ENCODE assay signal across 29 cellular contexts in genomic region chr1:31976401-31976800, GRCh38. TPM values are rescaled to one million over a fixed set of nuclear protein-coding genes. Genes with fewer than 3 reads are reported as not detected.
DNase-seq lines count a peak whose midpoint lies in the region; ATAC-seq, FAIRE-seq and TF ChIP-seq lines count a peak whose summit lies in the region.
"Had no signal": no experiment of that assay in that cellular context is flagged by ENCODE, and none has a peak within 500 bp of the region (broad histone marks: within the 10 kb centered on the region; RNA-seq: fewer than 3 reads in every experiment).

No MANE protein-coding gene starts in this region.

- H3K36me3 ChIP-seq in testis (ENCODE audit: low read depth, missing control alignments), result no peaks in the 10 kb centered on the region
- H3K36me3 ChIP-seq: MG63, right atrium auricular region had no signal

- TF ChIP-seq CTCF in AG10803 (conservative IDR thresholded peaks at IDR 0.05; ENCODE audit: low read length) (no peak), testis (IDR thresholded peaks at IDR 0.05) (no peak)

- H3K4me3 ChIP-seq in AG10803 (ENCODE audit: low read length) (no peak overlapping the region), testis (no peak overlapping the region)
- H3K4me3 ChIP-seq: GM12878, MG63, right atrium auricular region had no signal

- intact Hi-C loops in testis (cut with DNase I; ENCODE audit: low total_unique reads), result no loop called here

- no peak overlapping the region for H3K27ac ChIP-seq in testis
- H3K27ac ChIP-seq: HL-60 had no signal

- no peak for FAIRE-seq in H54 (lab: Jason Lieb, UNC)
- FAIRE-seq: GM12878, TTC549 had no signal

- no peak for ATAC-seq in HG02885 (IDR thresholded peaks at IDR 0.05; ENCODE audit: poor library complexity, unreplicated experiment)
- no peak for ATAC-seq in GM19467 (IDR thresholded peaks at IDR 0.05; ENCODE audit: unreplicated experiment)
- ATAC-seq: GM12878, left lobe of liver had no signal

- DNase-seq in AG10803 (ENCODE audit: low read depth), result peak; percentile 77
- DNase-seq in H54 (ENCODE audit: insufficient read length, low spot score), result peak; percentile 46
- peak; percentile 54 for DNase-seq in RPMI8226
- peak; percentile 34 for DNase-seq in fibroblast of peridontal ligament (ENCODE audit: extremely low read depth)
- no peak for DNase-seq in testis
- no peak for DNase-seq in inferior parietal cortex (ENCODE audit: extremely low spot score)
- DNase-seq: activated CD4-positive, alpha-beta T cell treated with anti-CD3 and anti-CD28 coated beads for 1 hour; activated CD8-positive, alpha-beta memory T cell treated with anti-CD3 and anti-CD28 coated beads for 24 hours; activated naive CD4-positive, alpha-beta T cell; activated T-cell treated with anti-CD3 and anti-CD28 coated beads, Interleukin-2, amount 50 U/mL, for 24 hours; central memory CD4-positive, alpha-beta T cell; dermis blood vessel endothelial cell; GF-D8; MG63; naive B cell; NCI-H1694; NCI-H526; Right ventricle myocardium superior; stimulated activated CD4-positive, alpha-beta T cell treated with anti-CD3 and anti-CD28 coated beads, Interleukin-12 subunit alpha, Interleukin-12 subunit beta, amount 100 ng/mL, for 4 hours; stimulated activated CD4-positive, alpha-beta T cell treated with anti-CD3 and anti-CD28 coated beads, Interleukin-4, amount 100 ng/mL, for 4 hours; SW 1271; trophoblast cell had no signal

- no peaks in the 10 kb centered on the region for H3K4me1 ChIP-seq in testis

- WGBS in testis, 2 donors, result 77 to 92% methylated on average over 1 of the region's 1 CpG

- no peaks in the 10 kb centered on the region for H3K9me3 ChIP-seq in testis
- H3K9me3 ChIP-seq: MG63, right atrium auricular region had no signal

- no peak for TF ChIP-seq POLR2A in H54 (IDR thresholded peaks at IDR 0.05; ENCODE audit: low read depth, low read length)
- no peak for TF ChIP-seq POLR2A in testis (IDR thresholded peaks at IDR 0.05)

- H3K27me3 ChIP-seq in testis, result no peaks in the 10 kb centered on the region
- H3K27me3 ChIP-seq: MG63, right atrium auricular region had no signal

RNA-seq across cellular contexts. Expression of gene KHDRBS1, which starts 37.3 kb away (rescaled TPM):
- total RNA-seq in testis, result 10 to 100 TPM; 90.4 to 95.0 TPM
- polyA plus RNA-seq in testis (ENCODE audit: insufficient read depth, low read depth, low replicate concordance), result 133 TPM

RNA-seq across cellular contexts. Expression of gene PTP4A2, which starts 38.2 kb away (rescaled TPM):
- total RNA-seq in testis, result 100 to 1,000 TPM; 137 to 189 TPM
- 305 TPM for polyA plus RNA-seq in testis (ENCODE audit: insufficient read depth, low read depth, low replicate concordance)

Comparison
In these comparisons a context has a peak if more than half of its experiments do, and no peak if none do; other contexts are left out.
1. DNase-seq: peak in AG10803 (single experiment), H54 (single experiment), RPMI8226 (single experiment) and fibroblast of peridontal ligament (single experiment); none in testis (single experiment) and inferior parietal cortex (single experiment).